13 cellular contexts compared by ENCODE assay signal in the genomic region with DNA sequence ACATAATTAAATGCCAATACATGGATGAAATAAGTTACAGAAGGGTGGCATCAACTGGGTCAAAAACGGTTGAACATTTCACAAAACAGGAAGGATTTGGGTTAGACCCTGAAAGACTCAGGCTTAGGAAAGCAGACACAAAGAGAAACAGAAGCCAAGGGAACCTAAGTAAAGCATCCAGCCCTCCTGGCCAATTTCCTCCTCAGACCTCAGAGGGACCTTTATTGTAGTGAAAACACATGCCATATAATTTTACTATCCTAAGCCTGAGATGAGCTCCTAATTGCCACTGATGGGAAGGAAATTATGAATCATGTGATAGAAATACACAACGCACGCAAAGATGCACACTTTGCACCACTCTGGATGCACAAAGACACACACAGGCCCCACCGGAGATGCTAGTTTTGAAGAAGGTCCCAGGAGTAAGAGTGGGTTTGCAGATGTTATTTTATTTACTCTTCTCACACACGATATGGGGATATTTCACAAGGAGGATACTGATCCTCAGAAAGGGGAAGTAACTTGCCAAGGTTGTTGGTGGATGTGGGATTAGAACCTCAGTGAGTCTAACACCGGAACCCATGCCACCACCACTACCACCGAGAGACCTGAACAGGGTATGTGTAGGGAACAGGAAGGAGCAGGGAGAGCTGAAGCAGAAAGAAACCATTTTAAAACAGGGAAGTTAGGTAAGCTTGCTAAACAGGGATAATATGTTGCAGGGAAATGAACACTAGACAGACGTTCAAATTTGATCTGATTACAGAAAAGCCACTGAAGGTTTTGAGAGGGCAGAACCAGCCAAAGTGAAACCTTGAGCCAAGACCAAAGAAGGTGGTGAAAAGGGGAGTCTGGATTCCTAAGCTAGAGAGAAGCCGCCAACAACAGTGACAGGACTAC. TPM values are rescaled to one million over a fixed set of nuclear protein-coding genes. Genes with fewer than 3 reads are reported as not detected.
DNase-seq lines count a peak whose midpoint lies in the region; ATAC-seq, FAIRE-seq and TF ChIP-seq lines count a peak whose summit lies in the region.
"Had no signal": no experiment of that assay in that cellular context is flagged by ENCODE, and none has a peak within 500 bp of the region (broad histone marks: within the 10 kb centered on the region; RNA-seq: fewer than 3 reads in every experiment).

No MANE protein-coding gene starts in this region.

- H3K4me3 ChIP-seq in HCT116 (replicated peaks in 1 of 2; ENCODE audit: low read depth in 1 of 2, low read length in 2 of 2) (no peak overlapping the region), foreskin fibroblast (ENCODE audit: low read depth in 1 of 2, low read length in 2 of 2) (no peak overlapping the region)
- no peak overlapping the region for H3K4me3 ChIP-seq in naive thymus-derived CD4-positive, alpha-beta T cell (ENCODE audit: low read length)
- H3K4me3 ChIP-seq: esophagus muscularis mucosa, tibial artery had no signal

- no peak for TF ChIP-seq RAD21 in HCT116 (IDR thresholded peaks at IDR 0.05; ENCODE audit: low read depth)

- no peaks in the 10 kb centered on the region for H3K9me3 ChIP-seq in HCT116 (ENCODE audit: control insufficient read depth in 1 of 2, insufficient read depth in 1 of 2, low read depth in 1 of 2, low read length in 2 of 2)
- H3K9me3 ChIP-seq in naive thymus-derived CD4-positive, alpha-beta T cell (ENCODE audit: control insufficient read depth in 2 of 3, low read length in 3 of 3), result no peaks in the 10 kb centered on the region
- H3K9me3 ChIP-seq: esophagus muscularis mucosa, tibial artery had no signal

- no peak overlapping the region for H3K27ac Mint-ChIP-seq in naive thymus-derived CD4-positive, alpha-beta T cell

- CTCF ChIA-PET in HCT116 (lab: Charles Lee), result interaction anchor here (0.8 to 4.6 kb wide), 11 partner anchors 7 to 143 kb away, joined by 3 to 43 read pairs (median 5); no protein-coding TSS in a partner anchor
- CTCF ChIA-PET in naive thymus-derived CD4-positive, alpha-beta T cell (lab: Charles Lee), result interaction anchor here (0.7 to 5.7 kb wide), 10 partner anchors 8 to 221 kb away, joined by 3 to 149 read pairs (median 6); a partner anchor contains a TSS

- H3K4me1 ChIP-seq in HCT116 (ENCODE audit: control insufficient read depth in 1 of 2, insufficient read depth in 2 of 2, low read length in 2 of 2), result peaks cover 0 to 4% of the 10 kb centered on the region in 2 experiments; a peak in 1 of 4 replicates
- H3K4me1 ChIP-seq in naive thymus-derived CD4-positive, alpha-beta T cell (ENCODE audit: control insufficient read depth in 2 of 2, insufficient read depth in 2 of 2, low read length in 2 of 2), result peaks cover 10% of the 10 kb centered on the region in 2 donors

- no peaks in the 10 kb centered on the region for H3K36me3 Mint-ChIP-seq in naive thymus-derived CD4-positive, alpha-beta T cell

- DNase-seq in DMS53 (lab: John Stamatoyannopoulos, UW) (peak; percentile 48), DMS53 treated with DMSO at 0.1 percent for 48 hours (lab: John Stamatoyannopoulos, UW; ENCODE audit: unreplicated experiment) (no peak), HCT116 (ENCODE audit: low read depth, low spot score) (no peak), SIG-M5 treated with dmso at 0.1 percent for 504 hours (lab: John Stamatoyannopoulos, UW; ENCODE audit: unreplicated experiment) (peak; percentile 89), D721Med (ENCODE audit: insufficient read length, low spot score) (no peak), foreskin fibroblast (no peak)
- peak in 2 of 9 donors; percentile 7 to 11 for DNase-seq in naive thymus-derived CD4-positive, alpha-beta T cell
- DNase-seq: 8988T, tibial artery had no signal

- peaks cover 63% of the 10 kb centered on the region for H3K27me3 ChIP-seq in HCT116 (ENCODE audit: insufficient read depth, low read length)
- peaks cover 0 to 4% of the 10 kb centered on the region in 2 donors for H3K27me3 ChIP-seq in naive thymus-derived CD4-positive, alpha-beta T cell (ENCODE audit: control insufficient read depth in 2 of 2, insufficient read depth in 2 of 2, low read length in 2 of 2)

- peak overlapping the region; percentile 30; the same call in 1 of the 2 replicates for H3K4me2 ChIP-seq in HCT116 (ENCODE audit: low read length)

- no peaks in the 10 kb centered on the region for H3K36me3 ChIP-seq in HCT116 (ENCODE audit: control insufficient read depth in 1 of 2, insufficient read depth in 2 of 2, low read length in 2 of 2)
- H3K36me3 ChIP-seq in naive thymus-derived CD4-positive, alpha-beta T cell (ENCODE audit: control insufficient read depth in 2 of 3, insufficient read depth in 3 of 3, low read length in 3 of 3), result no peaks in the 10 kb centered on the region
- H3K36me3 ChIP-seq: esophagus muscularis mucosa, tibial artery had no signal

- no peak for TF ChIP-seq POLR2A in HCT116 (IDR thresholded peaks at IDR 0.05; ENCODE audit: borderline replicate concordance, extremely low read depth, insufficient read depth, insufficient read length)

- no TSS peak for BruUV-seq in HCT116 (replicated peaks; lab: Mats Ljungman, UMichigan)

- intact Hi-C loops in HCT116 (cut with micrococcal nuclease), result loop anchor here (1.0 to 5.0 kb wide), 2 partner anchors 31 to 77 kb away; a partner anchor contains a TSS
- intact Hi-C loops in naive thymus-derived CD4-positive, alpha-beta T cell (cut with micrococcal nuclease), result loop anchor here (1.0 to 5.0 kb wide), 5 partner anchors 10 to 142 kb away; no protein-coding TSS in a partner anchor

- RAD21 ChIA-PET in HCT116 (lab: Charles Lee; ENCODE audit: low non-redundant PET in 1 of 2, low total read pairs in 2 of 2, uncharacterized antibody in 2 of 2, unreplicated experiment in 2 of 2), result no interaction called here

- peaks cover 14 to 19% (median 17%) of the 10 kb centered on the region in 7 donors for H3K4me1 Mint-ChIP-seq in naive thymus-derived CD4-positive, alpha-beta T cell

- peaks cover 0 to 1% (median 0%) of the 10 kb centered on the region in 11 donors for H3K9me3 Mint-ChIP-seq in naive thymus-derived CD4-positive, alpha-beta T cell

- H3K27ac ChIP-seq in HCT116 (ENCODE audit: low read depth, low read length), result no peak overlapping the region
- H3K27ac ChIP-seq in naive thymus-derived CD4-positive, alpha-beta T cell (ENCODE audit: low read depth, low read length), result no peak overlapping the region
- H3K27ac ChIP-seq: esophagus muscularis mucosa, tibial artery had no signal

- H4K20me1 ChIP-seq in HCT116 (ENCODE audit: insufficient read depth), result no peaks in the 10 kb centered on the region

- no peak overlapping the region for H2AFZ ChIP-seq in HCT116 (ENCODE audit: low read depth, low read length, poor library complexity, severe bottlenecking)

- no peaks in the 10 kb centered on the region for H3K9me2 ChIP-seq in HCT116 (ENCODE audit: insufficient read depth)

- POLR2A ChIA-PET in HCT116 (lab: Charles Lee), result interaction anchor here (1.6 kb wide), 1 partner anchor 9 kb away, joined by 5 read pairs; no protein-coding TSS in a partner anchor
- POLR2A ChIA-PET in naive thymus-derived CD4-positive, alpha-beta T cell (lab: Charles Lee), result interaction anchor here (2.1 kb wide), 1 partner anchor 31 kb away, joined by 16 read pairs; no protein-coding TSS in a partner anchor

- peak overlapping the region in 7 of 10 donors; percentile 4 to 66 (median 27) for H3K4me3 Mint-ChIP-seq in naive thymus-derived CD4-positive, alpha-beta T cell

- ATAC-seq in HCT116 (no peak), GM19035 (IDR thresholded peaks at IDR 0.05; ENCODE audit: unreplicated experiment) (no peak)
- peak; percentile 62 for ATAC-seq in naive thymus-derived CD4-positive, alpha-beta T cell

- TF ChIP-seq CTCF in HCT116 (IDR thresholded peaks at IDR 0.05 in 2 of 3, conservative IDR thresholded peaks at IDR 0.05 in 1 of 3; ENCODE audit: borderline replicate concordance in 1 of 3, insufficient read depth in 1 of 3, low read depth in 2 of 3, low read length in 2 of 3) (no peak), D721Med (IDR thresholded peaks at IDR 0.05; ENCODE audit: insufficient read depth, missing control alignments) (no peak), foreskin fibroblast (IDR thresholded peaks at IDR 0.05; ENCODE audit: low read depth, low read length) (no peak)

- no peaks in the 10 kb centered on the region for H3K79me2 ChIP-seq in HCT116 (ENCODE audit: insufficient read depth, low read length)

- no peak for FAIRE-seq in D721Med (lab: Jason Lieb, UNC)

- peaks cover 42 to 81% (median 53%) of the 10 kb centered on the region in 5 donors for H3K27me3 Mint-ChIP-seq in naive thymus-derived CD4-positive, alpha-beta T cell

- no peak overlapping the region for H3K9ac ChIP-seq in HCT116 (ENCODE audit: low read length)

TF ChIP-seq in HCT116, 20 proteins besides CTCF, POLR2A, EP300 and RAD21 (continues in another document):
- TF ChIP-seq FOSL1 (IDR thresholded peaks at IDR 0.05; ENCODE audit: low read depth), result no peak
- no peak for TF ChIP-seq EZH2phosphoT487 (IDR thresholded peaks at IDR 0.05; ENCODE audit: borderline replicate concordance)
- TF ChIP-seq EGR1 (IDR thresholded peaks at IDR 0.05; ENCODE audit: low read depth), result no peak
- no peak for TF ChIP-seq YY1 (IDR thresholded peaks at IDR 0.05; ENCODE audit: extremely low read depth, insufficient replicate concordance, low read depth, low read length)
- TF ChIP-seq ZNF274 (IDR thresholded peaks at IDR 0.05; ENCODE audit: low read depth, low read length), result no peak

RNA-seq across cellular contexts. Expression of a gene that starts 11.8 kb away (rescaled TPM):
- not detected for total RNA-seq in HCT116 (2021; ENCODE audit: unreplicated experiment)
- not detected in 2 replicates for polyA plus RNA-seq in HCT116 (2012)
- 1 to 10 TPM in 1 of 5 experiments, under 1 TPM in 1, not detected in 3; 0.42 to 4.7 TPM for total RNA-seq in naive thymus-derived CD4-positive, alpha-beta T cell
- not detected for polyA plus RNA-seq in naive thymus-derived CD4-positive, alpha-beta T cell
- total RNA-seq: chondrocyte had no signal

RNA-seq across cellular contexts. Expression of a gene that starts 29.3 kb away (rescaled TPM):
- 0.59 TPM for total RNA-seq in HCT116 (2021; ENCODE audit: unreplicated experiment)
- not detected in 2 replicates for polyA plus RNA-seq in HCT116 (2012)
- under 1 TPM in 1 of 5 experiments, not detected in 4; 0.15 TPM for total RNA-seq in naive thymus-derived CD4-positive, alpha-beta T cell
- not detected for polyA plus RNA-seq in naive thymus-derived CD4-positive, alpha-beta T cell
- total RNA-seq: chondrocyte had no signal
- polyA plus RNA-seq: right cardiac atrium had no signal

RNA-seq across cellular contexts. Expression of a gene that starts 59.9 kb away (rescaled TPM):
- total RNA-seq in HCT116 (2021; ENCODE audit: unreplicated experiment), result not detected
- polyA plus RNA-seq in HCT116 (2012), result not detected in 2 replicates
- total RNA-seq in naive thymus-derived CD4-positive, alpha-beta T cell, result not detected
- not detected for polyA plus RNA-seq in naive thymus-derived CD4-positive, alpha-beta T cell
- total RNA-seq: chondrocyte, esophagus muscularis mucosa, right cardiac atrium had no signal
- polyA plus RNA-seq: right cardiac atrium had no signal

Comparison
In these comparisons a context has a peak if more than half of its experiments do, and no peak if none do; other contexts are left out.
1. DNase-seq: peak in DMS53 (single experiment) and SIG-M5 treated with dmso at 0.1 percent for 504 hours (single experiment); none in DMS53 treated with DMSO at 0.1 percent for 48 hours (single experiment), HCT116 (single experiment), D721Med (single experiment) and foreskin fibroblast (0 of 2).